ENCODE assay signal across 23 cellular contexts in the genomic region with DNA sequence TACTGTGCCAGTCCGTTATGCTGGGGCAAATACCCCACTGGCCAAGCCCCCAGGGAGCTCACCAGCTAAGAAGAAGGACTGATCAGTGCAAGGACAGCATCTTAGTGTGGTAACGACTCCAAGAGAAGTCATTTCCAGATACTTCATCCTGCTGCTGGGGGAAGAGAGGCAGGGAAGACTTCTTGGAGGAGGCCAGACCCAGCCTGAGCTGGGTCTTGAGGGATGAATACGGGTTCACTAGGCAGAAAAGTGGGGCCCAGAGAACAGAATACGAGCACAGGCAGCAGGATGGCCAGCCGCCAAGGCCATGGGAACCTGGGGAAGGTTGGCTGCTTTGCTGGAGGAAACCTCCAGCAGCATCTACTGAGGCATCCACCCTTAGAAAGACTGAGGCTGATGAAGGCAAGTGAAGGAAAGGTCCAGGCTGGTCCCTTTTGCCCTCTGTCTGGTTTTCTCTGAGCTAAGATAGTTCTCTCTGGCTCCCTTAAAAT.
DNase-seq lines count a peak whose midpoint lies in the region; ATAC-seq, FAIRE-seq and TF ChIP-seq lines count a peak whose summit lies in the region.
"Had no signal": no experiment of that assay in that cellular context is flagged by ENCODE, and none has a peak within 500 bp of the region (broad histone marks: within the 10 kb centered on the region; RNA-seq: fewer than 3 reads in every experiment).

No MANE protein-coding gene starts in this region.

- DNase-seq in HFFc6 (no peak), urothelium cell line (ENCODE audit: low spot score) (no peak), small intestine (no peak)
- no peak for DNase-seq in stimulated activated naive B cell treated with anti-CD40 and anti-IgM and Interleukin-4, amounts not matched to agents 10 μg/mL and 1 μg/mL and 100 μg/mL, for 72 hours
- DNase-seq: activated CD4-positive, CD25-positive, alpha-beta regulatory T cell treated with anti-CD3 and anti-CD28 coated beads, Interleukin-2, amount 50 U/mL, for 72 hours; activated CD8-positive, alpha-beta memory T cell treated with anti-CD3 and anti-CD28 coated beads for 24 hours; activated naive CD4-positive, alpha-beta T cell treated with anti-CD3 and anti-CD28 coated beads, Interleukin-2, amount 50 U/mL, for 16 hours; activated T-cell treated with anti-CD3 and anti-CD28 coated beads, Interleukin-2, amount 50 U/mL, for 48 hours; colonic mucosa; COR-L47; islet precursor cell; NCI-H1436 treated with DMSO at 0.1 percent for 48 hours; NCI-H526 treated with DMSO at 0.1 percent for 48 hours; trophoblast cell had no signal

- no peaks in the 10 kb centered on the region for H3K9me3 Mint-ChIP-seq in HFFc6
- no peaks in the 10 kb centered on the region for H3K9me3 Mint-ChIP-seq in stimulated activated naive B cell treated with anti-CD40 and anti-IgM and Interleukin-4, amounts not matched to agents 10 μg/mL and 1 μg/mL and 100 μg/mL, for 72 hours
- H3K9me3 Mint-ChIP-seq: IgD-negative memory B cell; natural killer cell treated with Interleukin-12 subunit alpha and Interleukin-12 subunit beta and Interleukin-15 and Interleukin-18, amount 100 ng/mL, for 72 hours had no signal

- H3K4me3 Mint-ChIP-seq in HFFc6 = peak overlapping the region; percentile 84
- H3K4me3 Mint-ChIP-seq in stimulated activated naive B cell treated with anti-CD40 and anti-IgM and Interleukin-4, amounts not matched to agents 10 μg/mL and 1 μg/mL and 100 μg/mL, for 72 hours = no peak overlapping the region
- H3K4me3 Mint-ChIP-seq: IgD-negative memory B cell; natural killer cell treated with Interleukin-12 subunit alpha and Interleukin-12 subunit beta and Interleukin-15 and Interleukin-18, amount 100 ng/mL, for 72 hours had no signal

- peaks cover 66% of the 10 kb centered on the region for H3K4me1 Mint-ChIP-seq in HFFc6 (ENCODE audit: low read depth)
- H3K4me1 Mint-ChIP-seq in stimulated activated naive B cell treated with anti-CD40 and anti-IgM and Interleukin-4, amounts not matched to agents 10 μg/mL and 1 μg/mL and 100 μg/mL, for 72 hours = no peaks in the 10 kb centered on the region
- H3K4me1 Mint-ChIP-seq: IgD-negative memory B cell had no signal

- ATAC-seq in stimulated activated naive B cell treated with anti-CD40 and anti-IgM and Interleukin-4, amounts not matched to agents 10 μg/mL and 1 μg/mL and 100 μg/mL, for 72 hours (replicated peaks) = no peak
- ATAC-seq in HG03045 (IDR thresholded peaks at IDR 0.05; ENCODE audit: unreplicated experiment) = no peak
- ATAC-seq: natural killer cell treated with Interleukin-12 subunit alpha and Interleukin-12 subunit beta and Interleukin-15 and Interleukin-18, amount 100 ng/mL, for 72 hours had no signal

- H3K27ac ChIP-seq in mesodermal cell (ENCODE audit: low read depth, low read length, severe bottlenecking) = peak overlapping the region; percentile 13
- peak overlapping the region in 1 of 2 donors; percentile 18 for H3K27ac ChIP-seq in small intestine (ENCODE audit: low read depth in 1 of 2, low read length in 1 of 2)
- H3K27ac ChIP-seq: colonic mucosa had no signal

- H3K27ac Mint-ChIP-seq in HFFc6 = peak overlapping the region; percentile 97
- peak overlapping the region; percentile 25 for H3K27ac Mint-ChIP-seq in stimulated activated naive B cell treated with anti-CD40 and anti-IgM and Interleukin-4, amounts not matched to agents 10 μg/mL and 1 μg/mL and 100 μg/mL, for 72 hours
- H3K27ac Mint-ChIP-seq: IgD-negative memory B cell; natural killer cell treated with Interleukin-12 subunit alpha and Interleukin-12 subunit beta and Interleukin-15 and Interleukin-18, amount 100 ng/mL, for 72 hours had no signal

- H3K27me3 Mint-ChIP-seq in HFFc6 (ENCODE audit: insufficient read depth) = peaks cover 4% of the 10 kb centered on the region
- no peaks in the 10 kb centered on the region for H3K27me3 Mint-ChIP-seq in stimulated activated naive B cell treated with anti-CD40 and anti-IgM and Interleukin-4, amounts not matched to agents 10 μg/mL and 1 μg/mL and 100 μg/mL, for 72 hours
- H3K27me3 Mint-ChIP-seq: IgD-negative memory B cell; natural killer cell treated with Interleukin-12 subunit alpha and Interleukin-12 subunit beta and Interleukin-15 and Interleukin-18, amount 100 ng/mL, for 72 hours had no signal

- FAIRE-seq in urothelium cell line (lab: Jason Lieb, UNC) (no peak), small intestine (lab: Jason Lieb, UNC) (no peak)

- 82 to 92% methylated on average over 5 of the region's 5 CpGs for WGBS in mesodermal cell (ENCODE audit: insufficient coverage in 2 of 2), 2 experiments
- WGBS in small intestine, 3 donors = 58 to 72% (median 59%) methylated on average over 5 of the region's 5 CpGs

- peaks cover 30% of the 10 kb centered on the region for H3K4me1 ChIP-seq in mesodermal cell (ENCODE audit: control insufficient read depth, insufficient read depth, low read length, poor library complexity, severe bottlenecking)
- no peaks in the 10 kb centered on the region for H3K4me1 ChIP-seq in small intestine (ENCODE audit: control insufficient read depth in 2 of 2, insufficient read depth in 1 of 2, low read depth in 1 of 2, low read length in 1 of 2)
- H3K4me1 ChIP-seq: BE2C, colonic mucosa, HAP-1, psoas muscle had no signal

- H3K4me3 ChIP-seq in WI38 (ENCODE audit: low read depth, low read length) (peak overlapping the region; percentile 55), mesodermal cell (ENCODE audit: extremely low read depth, insufficient read depth, low read length, poor library complexity, severe bottlenecking) (no peak overlapping the region), small intestine (ENCODE audit: low read depth in 1 of 2, low read length in 2 of 2) (no peak overlapping the region)
- H3K4me3 ChIP-seq: colonic mucosa, HAP-1, psoas muscle had no signal

- peaks cover 16% of the 10 kb centered on the region; the same call in 1 of the 2 replicates for H3K36me3 Mint-ChIP-seq in HFFc6 (ENCODE audit: low read depth)
- H3K36me3 Mint-ChIP-seq in stimulated activated naive B cell treated with anti-CD40 and anti-IgM and Interleukin-4, amounts not matched to agents 10 μg/mL and 1 μg/mL and 100 μg/mL, for 72 hours = no peaks in the 10 kb centered on the region
- H3K36me3 Mint-ChIP-seq: IgD-negative memory B cell; natural killer cell treated with Interleukin-12 subunit alpha and Interleukin-12 subunit beta and Interleukin-15 and Interleukin-18, amount 100 ng/mL, for 72 hours had no signal

- H3K36me3 ChIP-seq in mesodermal cell (ENCODE audit: control insufficient read depth, insufficient read depth, low read length) (peaks cover 36% of the 10 kb centered on the region), small intestine (ENCODE audit: control insufficient read depth in 2 of 2, insufficient read depth in 2 of 2, low read length in 2 of 2) (no peaks in the 10 kb centered on the region)
- H3K36me3 ChIP-seq: BE2C, colonic mucosa, HAP-1, MG63 had no signal

- TF ChIP-seq CTCF in HFFc6 (IDR thresholded peaks at IDR 0.05) (no peak), WI38 (IDR thresholded peaks at IDR 0.05; ENCODE audit: low read depth, low read length) (no peak)

- H3K9me3 ChIP-seq in mesodermal cell (ENCODE audit: control insufficient read depth, low read length) (no peaks in the 10 kb centered on the region), small intestine (ENCODE audit: control insufficient read depth, low read depth) (no peaks in the 10 kb centered on the region)
- H3K9me3 ChIP-seq: BE2C, colonic mucosa, HAP-1, MG63, psoas muscle had no signal

- H3K27me3 ChIP-seq in small intestine (ENCODE audit: control insufficient read depth in 2 of 2, insufficient read depth in 2 of 2, low read length in 2 of 2) = no peaks in the 10 kb centered on the region
- H3K27me3 ChIP-seq: BE2C, colonic mucosa, MG63 had no signal
